In the genomic region with DNA sequence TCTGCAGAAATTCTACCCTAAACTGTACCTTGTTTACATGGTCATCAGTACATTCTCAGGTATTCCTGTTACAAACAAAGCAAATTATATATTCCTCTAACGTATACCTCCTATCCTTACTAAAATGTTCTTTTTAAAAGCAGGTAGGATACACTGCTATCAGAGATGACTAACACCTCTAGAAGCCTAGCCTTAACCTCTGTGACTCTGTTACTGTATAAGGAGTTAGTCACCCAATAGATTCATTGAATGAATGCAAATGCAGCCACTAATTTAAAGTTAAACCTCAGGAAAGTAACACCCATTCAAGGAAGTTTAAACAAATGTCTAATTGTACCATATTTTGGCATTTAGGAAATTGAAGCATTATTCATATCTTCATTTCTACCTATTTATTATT, we compare ENCODE assay signal across 1 cellular context.
TF ChIP-seq lines count a peak whose summit lies in the region.

No MANE protein-coding gene starts in this region.

TF ChIP-seq in WTC11, 78 proteins besides CTCF, POLR2A, EP300 and RAD21 (continued from another document):
- TF ChIP-seq, protein P1, sequence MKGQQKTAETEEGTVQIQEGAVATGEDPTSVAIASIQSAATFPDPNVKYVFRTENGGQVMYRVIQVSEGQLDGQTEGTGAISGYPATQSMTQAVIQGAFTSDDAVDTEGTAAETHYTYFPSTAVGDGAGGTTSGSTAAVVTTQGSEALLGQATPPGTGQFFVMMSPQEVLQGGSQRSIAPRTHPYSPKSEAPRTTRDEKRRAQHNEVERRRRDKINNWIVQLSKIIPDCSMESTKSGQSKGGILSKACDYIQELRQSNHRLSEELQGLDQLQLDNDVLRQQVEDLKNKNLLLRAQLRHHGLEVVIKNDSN (CRISPR knock-in tag; IDR thresholded peaks at IDR 0.05): no peak
- TF ChIP-seq IRF1 (CRISPR knock-in tag; IDR thresholded peaks at IDR 0.05): no peak
- TF ChIP-seq SMAD3 (CRISPR knock-in tag; IDR thresholded peaks at IDR 0.05; ENCODE audit: borderline replicate concordance): no peak
- no peak for TF ChIP-seq ZNF263 (CRISPR knock-in tag; IDR thresholded peaks at IDR 0.05; ENCODE audit: low read depth)
- TF ChIP-seq FOXJ3 (CRISPR knock-in tag; IDR thresholded peaks at IDR 0.05; ENCODE audit: borderline replicate concordance): no peak
- TF ChIP-seq ZNF396 (CRISPR knock-in tag; IDR thresholded peaks at IDR 0.05; ENCODE audit: borderline replicate concordance): no peak
TF ChIP-seq in WTC11: peak in this region for 0.
